In genomic region chr10:131840788-131841118, GRCh38 we compare ENCODE assay signal across 22 cellular contexts.
"Had no signal": no experiment of that assay in that cellular context is flagged by ENCODE, and none has a peak within 500 bp of the region (broad histone marks: within the 10 kb centered on the region; RNA-seq: fewer than 3 reads in every experiment).

No MANE protein-coding gene starts in this region.

- FAIRE-seq: endothelial cell of umbilical vein, kidney, small intestine had no signal

- H3K27ac ChIP-seq: colonic mucosa, foreskin keratinocyte, hepatocyte, neutrophil, right atrium auricular region, suprapubic skin, thyroid gland, upper lobe of left lung, vagina had no signal

- H3K4me3 Mint-ChIP-seq: nephron progenitor cell had no signal

- H3K4me3 ChIP-seq: colonic mucosa, hepatocyte, lung, right atrium auricular region, suprapubic skin, thyroid gland, upper lobe of left lung, vagina had no signal

- DNase-seq: colonic mucosa; dermis blood vessel endothelial cell; erythroblast; foreskin keratinocyte; kidney; left ventricle myocardium superior; mesenchymal stem cell; midbrain; small intestine; stimulated activated CD4-positive, alpha-beta T cell treated with anti-CD3 and anti-CD28 coated beads, Interleukin-12 subunit alpha, Interleukin-12 subunit beta, amount 100 ng/mL, for 4 hours; stimulated activated naive CD4-positive, alpha-beta T cell treated with Interleukin-2 at 50 U/mL for 16 hours had no signal

- H3K79me2 ChIP-seq: hepatocyte had no signal

- H3K4me1 ChIP-seq: colonic mucosa, foreskin keratinocyte, right atrium auricular region, suprapubic skin, thyroid gland, upper lobe of left lung, vagina had no signal

- H3K9me3 ChIP-seq: colonic mucosa, neutrophil, suprapubic skin, thyroid gland, upper lobe of left lung, vagina had no signal

- ATAC-seq: foreskin keratinocyte, left colon, left ventricle myocardium superior had no signal

- H3K36me3 ChIP-seq: colonic mucosa, neutrophil, right atrium auricular region, suprapubic skin, thyroid gland, upper lobe of left lung, vagina had no signal

- H3K4me2 ChIP-seq: hepatocyte had no signal

- H3K27ac Mint-ChIP-seq: nephron progenitor cell had no signal

- H2AFZ ChIP-seq: hepatocyte had no signal

- H3K27me3 ChIP-seq: colonic mucosa, foreskin keratinocyte, hepatocyte, right atrium auricular region, thyroid gland, upper lobe of left lung, vagina had no signal
